Comparison of ENCODE assay signal across 16 cellular contexts in genomic region chr9:7115606-7116005, GRCh38.
DNase-seq lines count a peak whose midpoint lies in the region; ATAC-seq and TF ChIP-seq lines count a peak whose summit lies in the region.
"Had no signal": no experiment of that assay in that cellular context is flagged by ENCODE, and none has a peak within 500 bp of the region (broad histone marks: within the 10 kb centered on the region; RNA-seq: fewer than 3 reads in every experiment).

No MANE protein-coding gene starts in this region.

- H3K27ac ChIP-seq in cardiac muscle cell: no peak overlapping the region

- H3K4me3 ChIP-seq in cardiac muscle cell (no peak overlapping the region), fibroblast of villous mesenchyme (ENCODE audit: low read depth, low read length) (no peak overlapping the region)
- H3K4me3 ChIP-seq: GM12878 had no signal

- H3K27me3 ChIP-seq in cardiac muscle cell: no peaks in the 10 kb centered on the region

- TF ChIP-seq CTCF in cardiac muscle cell (IDR thresholded peaks at IDR 0.05; ENCODE audit: low read depth, low read length) (no peak), fibroblast of villous mesenchyme (IDR thresholded peaks at IDR 0.05; ENCODE audit: insufficient read depth, low read depth, low read length) (no peak)

- H3K36me3 ChIP-seq in cardiac muscle cell: no peaks in the 10 kb centered on the region

- DNase-seq in cardiac muscle cell (ENCODE audit: low read depth in 1 of 2, low spot score in 1 of 2) (peak; percentile 38 to 43), cardiac septum (ENCODE audit: low spot score) (no peak), NCI-H69 (lab: John Stamatoyannopoulos, UW) (peak; percentile 44), fibroblast of villous mesenchyme (ENCODE audit: low read depth) (peak; percentile 22), NCI-H1694 (lab: John Stamatoyannopoulos, UW) (no peak), hippocampal formation (lab: John Stamatoyannopoulos, UW) (no peak)
- DNase-seq: ACHN; CD8-positive, alpha-beta T cell; H9; Kasumi-1; NCI-H1417; NCI-H2107; PC-3; T-helper 1 cell had no signal

- peaks cover 8% of the 10 kb centered on the region for H3K4me1 ChIP-seq in cardiac muscle cell (ENCODE audit: low read depth)

- intact Hi-C loops in cardiac septum (cut with DNase I): no loop called here

- no peaks in the 10 kb centered on the region for H3K9me3 ChIP-seq in cardiac muscle cell (ENCODE audit: low read depth)

- ATAC-seq in HG03432 (IDR thresholded peaks at IDR 0.05; ENCODE audit: unreplicated experiment): no peak
- ATAC-seq: CD8-positive, alpha-beta T cell; GM12878; PC-3 had no signal

Comparison
In these comparisons a context has a peak if more than half of its experiments do, and no peak if none do; other contexts are left out.
1. DNase-seq: peak in cardiac muscle cell (2 of 2), NCI-H69 (single experiment) and fibroblast of villous mesenchyme (single experiment); none in cardiac septum (single experiment), NCI-H1694 (single experiment) and hippocampal formation (0 of 2).